1 cellular context compared by ENCODE assay signal in the genomic region with DNA sequence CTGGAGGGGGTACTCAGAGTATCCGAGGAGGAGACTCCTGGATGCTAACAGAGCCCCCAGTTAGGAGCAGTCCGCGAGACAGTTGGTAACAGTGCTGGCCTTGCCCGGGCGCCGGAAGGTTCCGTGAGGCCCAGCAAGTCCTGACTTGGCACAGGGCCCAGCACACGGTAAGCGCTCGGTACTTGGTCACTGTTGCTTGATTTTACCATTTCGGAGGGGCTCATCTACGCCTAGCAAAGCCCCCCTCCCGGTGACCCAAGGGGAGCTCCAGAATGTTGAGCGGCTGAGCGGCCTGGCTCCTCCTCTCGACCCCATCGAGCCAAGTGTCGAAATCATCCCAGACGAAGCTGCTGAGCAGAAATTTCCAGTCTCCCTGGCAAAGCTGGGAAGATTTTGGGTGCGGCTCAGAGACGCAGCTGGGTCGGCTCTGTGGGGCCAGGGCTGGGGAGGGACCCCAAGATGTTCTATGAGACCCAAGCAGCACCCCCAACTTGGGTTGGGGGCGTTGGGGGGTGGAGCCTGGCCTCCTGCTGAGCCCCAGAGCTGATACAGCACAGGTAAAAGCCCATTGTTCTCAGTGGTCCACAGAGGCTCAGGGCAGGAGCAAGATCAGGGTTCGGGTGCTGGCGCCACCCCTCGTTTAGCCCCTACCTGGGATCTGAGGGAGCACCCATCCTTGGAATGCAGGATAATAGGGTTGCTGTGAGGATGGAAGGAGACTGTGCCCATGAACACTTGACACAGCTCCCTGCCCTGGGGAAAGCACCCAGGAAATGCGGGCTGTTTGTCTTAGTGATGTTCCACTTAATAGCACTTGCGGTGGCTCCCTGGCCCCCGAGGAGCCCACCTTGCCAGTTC.
TF ChIP-seq lines count a peak whose summit lies in the region.

No MANE protein-coding gene starts in this region.

TF ChIP-seq in K562, 482 proteins besides CTCF, POLR2A, EP300 and RAD21 (continued from another document and continues in another):
- TF ChIP-seq GABPB1 (CRISPR knock-in tag; IDR thresholded peaks at IDR 0.05): 0 out of 2 replicates have a peak, but pooled peaks have one; percentile 1
- TF ChIP-seq MTA1 (IDR thresholded peaks at IDR 0.05; ENCODE audit: borderline replicate concordance): no peak
- no peak for TF ChIP-seq ZBTB33 (CRISPR knock-in tag; IDR thresholded peaks at IDR 0.05)
- TF ChIP-seq ZNF77 (CRISPR knock-in tag; IDR thresholded peaks at IDR 0.05): no peak
- TF ChIP-seq NFE2 (IDR thresholded peaks at IDR 0.05; ENCODE audit: low read depth): no peak
- no peak for TF ChIP-seq ZNF830 (CRISPR knock-in tag; IDR thresholded peaks at IDR 0.05)
- TF ChIP-seq SMARCE1 (IDR thresholded peaks at IDR 0.05): no peak
- TF ChIP-seq, protein P1, sequence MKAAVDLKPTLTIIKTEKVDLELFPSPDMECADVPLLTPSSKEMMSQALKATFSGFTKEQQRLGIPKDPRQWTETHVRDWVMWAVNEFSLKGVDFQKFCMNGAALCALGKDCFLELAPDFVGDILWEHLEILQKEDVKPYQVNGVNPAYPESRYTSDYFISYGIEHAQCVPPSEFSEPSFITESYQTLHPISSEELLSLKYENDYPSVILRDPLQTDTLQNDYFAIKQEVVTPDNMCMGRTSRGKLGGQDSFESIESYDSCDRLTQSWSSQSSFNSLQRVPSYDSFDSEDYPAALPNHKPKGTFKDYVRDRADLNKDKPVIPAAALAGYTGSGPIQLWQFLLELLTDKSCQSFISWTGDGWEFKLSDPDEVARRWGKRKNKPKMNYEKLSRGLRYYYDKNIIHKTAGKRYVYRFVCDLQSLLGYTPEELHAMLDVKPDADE (conservative IDR thresholded peaks at IDR 0.05; ENCODE audit: control insufficient read depth, low read depth, low read length): no peak
- no peak for TF ChIP-seq RBM39 (optimal IDR thresholded peaks at IDR 0.05; ENCODE audit: low read depth, low read length)
- no peak for TF ChIP-seq NR2C2 (CRISPR knock-in tag; IDR thresholded peaks at IDR 0.05)
- TF ChIP-seq NR2C2 (tag; IDR thresholded peaks at IDR 0.05): peak; percentile 72
- TF ChIP-seq ATF4 (CRISPR knock-in tag; IDR thresholded peaks at IDR 0.05): no peak; the same call in 1 of the 2 replicates
- TF ChIP-seq FOXJ3 (CRISPR knock-in tag; IDR thresholded peaks at IDR 0.05): no peak
- TF ChIP-seq U2AF1 (optimal IDR thresholded peaks at IDR 0.05; ENCODE audit: low read depth, low read length): no peak
- TF ChIP-seq MEF2A (IDR thresholded peaks at IDR 0.05; ENCODE audit: control insufficient read depth, low read depth, low read length): no peak
- TF ChIP-seq SAFB2 (IDR thresholded peaks at IDR 0.05; ENCODE audit: borderline replicate concordance, low read depth, low read length, severe bottlenecking): no peak
- no peak for TF ChIP-seq EZH2 (IDR thresholded peaks at IDR 0.05; ENCODE audit: borderline replicate concordance, low read depth, low read length)
- no peak for TF ChIP-seq PTRF (tag; IDR thresholded peaks at IDR 0.05)
- no peak for TF ChIP-seq BRCA1 (IDR thresholded peaks at IDR 0.05)
- TF ChIP-seq BRCA1 (CRISPR knock-in tag; IDR thresholded peaks at IDR 0.05): no peak
- no peak for TF ChIP-seq ZNF668 (CRISPR knock-in tag; IDR thresholded peaks at IDR 0.05)
- no peak for TF ChIP-seq ZNF217 (CRISPR knock-in tag; IDR thresholded peaks at IDR 0.05)
- TF ChIP-seq CHD2 (IDR thresholded peaks at IDR 0.05; ENCODE audit: low read depth, low read length): no peak
- TF ChIP-seq ETV5 (CRISPR knock-in tag; IDR thresholded peaks at IDR 0.05; ENCODE audit: low read depth): 0 out of 2 replicates have a peak, but pooled peaks have one; percentile 15
- no peak for TF ChIP-seq MTA3 (IDR thresholded peaks at IDR 0.05; ENCODE audit: borderline replicate concordance)
- TF ChIP-seq KLF6 (CRISPR knock-in tag; IDR thresholded peaks at IDR 0.05; ENCODE audit: borderline replicate concordance): no peak
- no peak for TF ChIP-seq ZFP30 (CRISPR knock-in tag; IDR thresholded peaks at IDR 0.05; ENCODE audit: borderline replicate concordance)
- TF ChIP-seq FOXM1 (IDR thresholded peaks at IDR 0.05; ENCODE audit: low read depth): no peak
- no peak for TF ChIP-seq FOXM1 (CRISPR knock-in tag; IDR thresholded peaks at IDR 0.05; ENCODE audit: low read depth)
- peak in 1 of 2 experiments; percentile 11; a peak in 1 of 4 replicates for TF ChIP-seq TEAD1 (CRISPR knock-in tag; IDR thresholded peaks at IDR 0.05)
- no peak for TF ChIP-seq HCFC1 (IDR thresholded peaks at IDR 0.05; ENCODE audit: low read depth, low read length)
- no peak for TF ChIP-seq E2F3 (CRISPR knock-in tag; IDR thresholded peaks at IDR 0.05)
- TF ChIP-seq MEIS2 (IDR thresholded peaks at IDR 0.05; ENCODE audit: partially characterized antibody): no peak
- TF ChIP-seq NR0B1 (IDR thresholded peaks at IDR 0.05; ENCODE audit: partially characterized antibody): no peak
- no peak for TF ChIP-seq XRCC3 (IDR thresholded peaks at IDR 0.05)
- TF ChIP-seq MAFG (tag; conservative IDR thresholded peaks at IDR 0.05): no peak
- TF ChIP-seq NFYB (IDR thresholded peaks at IDR 0.05; ENCODE audit: extremely low read depth, insufficient read length): no peak
- TF ChIP-seq STAT5A (IDR thresholded peaks at IDR 0.05; ENCODE audit: borderline replicate concordance, low read length): no peak
- TF ChIP-seq TOE1 (IDR thresholded peaks at IDR 0.05; ENCODE audit: borderline replicate concordance): 0 out of 2 replicates have a peak, but pooled peaks have one; percentile 9
- no peak for TF ChIP-seq TOE1 (CRISPR knock-in tag; IDR thresholded peaks at IDR 0.05; ENCODE audit: borderline replicate concordance, low read depth)
- TF ChIP-seq PKNOX1 (IDR thresholded peaks at IDR 0.05): no peak
- TF ChIP-seq PURB (CRISPR knock-in tag; IDR thresholded peaks at IDR 0.05; ENCODE audit: low read depth): no peak
- TF ChIP-seq GMEB1 (CRISPR knock-in tag; IDR thresholded peaks at IDR 0.05): no peak
- TF ChIP-seq, protein P2, sequence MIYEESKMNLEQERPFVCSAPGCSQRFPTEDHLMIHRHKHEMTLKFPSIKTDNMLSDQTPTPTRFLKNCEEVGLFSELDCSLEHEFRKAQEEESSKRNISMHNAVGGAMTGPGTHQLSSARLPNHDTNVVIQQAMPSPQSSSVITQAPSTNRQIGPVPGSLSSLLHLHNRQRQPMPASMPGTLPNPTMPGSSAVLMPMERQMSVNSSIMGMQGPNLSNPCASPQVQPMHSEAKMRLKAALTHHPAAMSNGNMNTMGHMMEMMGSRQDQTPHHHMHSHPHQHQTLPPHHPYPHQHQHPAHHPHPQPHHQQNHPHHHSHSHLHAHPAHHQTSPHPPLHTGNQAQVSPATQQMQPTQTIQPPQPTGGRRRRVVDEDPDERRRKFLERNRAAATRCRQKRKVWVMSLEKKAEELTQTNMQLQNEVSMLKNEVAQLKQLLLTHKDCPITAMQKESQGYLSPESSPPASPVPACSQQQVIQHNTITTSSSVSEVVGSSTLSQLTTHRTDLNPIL (CRISPR knock-in tag; IDR thresholded peaks at IDR 0.05): no peak
- TF ChIP-seq CEBPG (CRISPR knock-in tag; IDR thresholded peaks at IDR 0.05): 0 out of 2 replicates have a peak, but pooled peaks have one; percentile 11
- peak in 1 of 2 experiments; percentile 66; a peak in 2 of 4 replicates for TF ChIP-seq CEBPG (tag; conservative IDR thresholded peaks at IDR 0.05 in 1 of 2, IDR thresholded peaks at IDR 0.05 in 1 of 2)
- TF ChIP-seq ZNF239 (CRISPR knock-in tag; IDR thresholded peaks at IDR 0.05): no peak; the same call in 1 of the 2 replicates
- TF ChIP-seq ZNF75A (CRISPR knock-in tag; IDR thresholded peaks at IDR 0.05): 0 out of 2 replicates have a peak, but pooled peaks have one; percentile 57
- TF ChIP-seq, protein P3, sequence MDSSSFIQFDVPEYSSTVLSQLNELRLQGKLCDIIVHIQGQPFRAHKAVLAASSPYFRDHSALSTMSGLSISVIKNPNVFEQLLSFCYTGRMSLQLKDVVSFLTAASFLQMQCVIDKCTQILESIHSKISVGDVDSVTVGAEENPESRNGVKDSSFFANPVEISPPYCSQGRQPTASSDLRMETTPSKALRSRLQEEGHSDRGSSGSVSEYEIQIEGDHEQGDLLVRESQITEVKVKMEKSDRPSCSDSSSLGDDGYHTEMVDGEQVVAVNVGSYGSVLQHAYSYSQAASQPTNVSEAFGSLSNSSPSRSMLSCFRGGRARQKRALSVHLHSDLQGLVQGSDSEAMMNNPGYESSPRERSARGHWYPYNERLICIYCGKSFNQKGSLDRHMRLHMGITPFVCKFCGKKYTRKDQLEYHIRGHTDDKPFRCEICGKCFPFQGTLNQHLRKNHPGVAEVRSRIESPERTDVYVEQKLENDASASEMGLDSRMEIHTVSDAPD (CRISPR knock-in tag; IDR thresholded peaks at IDR 0.05): no peak
- no peak for TF ChIP-seq ZNF589 (CRISPR knock-in tag; IDR thresholded peaks at IDR 0.05; ENCODE audit: low read depth)
- peak; percentile 91; the same call in 1 of the 2 replicates for TF ChIP-seq BRD4 (IDR thresholded peaks at IDR 0.05)
- no peak for TF ChIP-seq ERF (CRISPR knock-in tag; IDR thresholded peaks at IDR 0.05)
- TF ChIP-seq NCOA4 (IDR thresholded peaks at IDR 0.05; ENCODE audit: partially characterized antibody): no peak
- TF ChIP-seq, protein P4, sequence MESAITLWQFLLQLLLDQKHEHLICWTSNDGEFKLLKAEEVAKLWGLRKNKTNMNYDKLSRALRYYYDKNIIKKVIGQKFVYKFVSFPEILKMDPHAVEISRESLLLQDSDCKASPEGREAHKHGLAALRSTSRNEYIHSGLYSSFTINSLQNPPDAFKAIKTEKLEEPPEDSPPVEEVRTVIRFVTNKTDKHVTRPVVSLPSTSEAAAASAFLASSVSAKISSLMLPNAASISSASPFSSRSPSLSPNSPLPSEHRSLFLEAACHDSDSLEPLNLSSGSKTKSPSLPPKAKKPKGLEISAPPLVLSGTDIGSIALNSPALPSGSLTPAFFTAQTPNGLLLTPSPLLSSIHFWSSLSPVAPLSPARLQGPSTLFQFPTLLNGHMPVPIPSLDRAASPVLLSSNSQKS (CRISPR knock-in tag; IDR thresholded peaks at IDR 0.05): no peak
- no peak for TF ChIP-seq TAF1 (IDR thresholded peaks at IDR 0.05; ENCODE audit: control insufficient read depth, extremely low read depth, insufficient read depth, low read length, severe bottlenecking)
- TF ChIP-seq MTA2 (IDR thresholded peaks at IDR 0.05; ENCODE audit: low read depth): no peak
- no peak for TF ChIP-seq TAF15 (IDR thresholded peaks at IDR 0.05; ENCODE audit: low read depth, low read length)
- TF ChIP-seq ZNF766 (CRISPR knock-in tag; conservative IDR thresholded peaks at IDR 0.05): no peak
- peak; percentile 90 for TF ChIP-seq CEBPB (tag; IDR thresholded peaks at IDR 0.05)
- no peak for TF ChIP-seq PML (IDR thresholded peaks at IDR 0.05; ENCODE audit: low read length)
- TF ChIP-seq TSC22D4 (tag; IDR thresholded peaks at IDR 0.05): no peak
